In the genomic region with DNA sequence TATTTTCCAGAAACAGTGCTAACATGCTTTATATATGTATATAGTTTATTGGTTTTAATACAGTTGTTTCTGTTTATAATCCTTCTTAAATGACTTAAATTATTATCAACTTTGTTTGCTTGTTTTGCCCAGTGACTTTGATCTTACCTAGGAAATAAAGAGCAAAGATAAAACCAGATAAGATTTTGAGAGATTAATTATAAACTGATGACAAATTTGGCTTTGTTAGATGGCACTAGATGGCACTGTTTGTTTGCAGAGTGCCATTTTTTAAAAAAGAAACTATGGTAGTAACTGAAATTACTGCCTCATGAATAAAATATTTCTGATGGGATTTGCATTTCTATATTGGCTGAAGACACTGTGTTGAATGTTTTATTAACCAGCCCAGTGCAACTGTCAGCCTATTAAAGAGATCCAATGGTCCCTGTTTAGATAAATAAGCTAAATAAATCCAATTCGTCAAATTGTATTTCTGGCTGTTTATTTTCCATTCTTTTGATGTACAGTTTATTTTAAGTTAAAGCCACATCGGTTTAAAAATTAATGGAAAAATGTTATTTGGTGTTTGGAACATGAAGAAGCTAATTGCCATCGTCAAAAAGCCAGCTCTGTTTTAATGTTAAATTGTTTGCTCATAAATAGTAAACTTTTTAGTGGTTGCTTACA, we compare ENCODE assay signal across 8 cellular contexts. TPM values are rescaled to one million over a fixed set of nuclear protein-coding genes. Genes with fewer than 3 reads are reported as not detected.
DNase-seq lines count a peak whose midpoint lies in the region; ATAC-seq and TF ChIP-seq lines count a peak whose summit lies in the region.

No MANE protein-coding gene starts in this region.

- H3K9me3 Mint-ChIP-seq in osteocyte (ENCODE audit: unreplicated experiment), result no peaks in the 10 kb centered on the region
- H3K9me3 Mint-ChIP-seq in activated T-helper 1 cell treated with anti-CD3 and anti-CD28 coated beads, Interleukin-12 subunit alpha, Interleukin-12 subunit beta, Interleukin-2, Interleukin-4 antibody, amounts not matched to agents 30 ng/mL and 10 ng/mL and 1 ng/mL, durations not matched to agents 14 hours and 24 hours and 36 hours, result no peaks in the 10 kb centered on the region
- no peaks in the 10 kb centered on the region for H3K9me3 Mint-ChIP-seq in stimulated activated memory B cell treated with anti-CD40 and anti-IgM and Interleukin-4, amounts not matched to agents 10 μg/mL and 1 μg/mL and 100 μg/mL, for 72 hours
- no peaks in the 10 kb centered on the region for H3K9me3 Mint-ChIP-seq in stimulated activated effector memory CD8-positive, alpha-beta T cell treated with anti-CD3 and anti-CD28 coated beads, Interleukin-12 subunit alpha, Interleukin-12 subunit beta, amount 100 ng/mL, for 72 hours

- peaks cover 1% of the 10 kb centered on the region for H3K4me1 Mint-ChIP-seq in osteocyte (ENCODE audit: unreplicated experiment)
- no peaks in the 10 kb centered on the region for H3K4me1 Mint-ChIP-seq in activated T-helper 1 cell treated with anti-CD3 and anti-CD28 coated beads, Interleukin-12 subunit alpha, Interleukin-12 subunit beta, Interleukin-2, Interleukin-4 antibody, amounts not matched to agents 30 ng/mL and 10 ng/mL and 1 ng/mL, durations not matched to agents 14 hours and 24 hours and 36 hours (ENCODE audit: low read depth)
- peaks cover 17% of the 10 kb centered on the region for H3K4me1 Mint-ChIP-seq in stimulated activated memory B cell treated with anti-CD40 and anti-IgM and Interleukin-4, amounts not matched to agents 10 μg/mL and 1 μg/mL and 100 μg/mL, for 72 hours
- peaks cover 6% of the 10 kb centered on the region for H3K4me1 Mint-ChIP-seq in stimulated activated effector memory CD8-positive, alpha-beta T cell treated with anti-CD3 and anti-CD28 coated beads, Interleukin-12 subunit alpha, Interleukin-12 subunit beta, amount 100 ng/mL, for 72 hours

- TF ChIP-seq CTCF in GM10266 (IDR thresholded peaks at IDR 0.05; ENCODE audit: control insufficient read depth, insufficient read depth, low read depth, missing control alignments) (peak; percentile 24), osteocyte (IDR thresholded peaks at IDR 0.05) (peak; percentile 69)

- H3K27me3 Mint-ChIP-seq in osteocyte (ENCODE audit: unreplicated experiment), result no peaks in the 10 kb centered on the region
- no peaks in the 10 kb centered on the region for H3K27me3 Mint-ChIP-seq in activated T-helper 1 cell treated with anti-CD3 and anti-CD28 coated beads, Interleukin-12 subunit alpha, Interleukin-12 subunit beta, Interleukin-2, Interleukin-4 antibody, amounts not matched to agents 30 ng/mL and 10 ng/mL and 1 ng/mL, durations not matched to agents 14 hours and 24 hours and 36 hours (ENCODE audit: insufficient read depth)
- no peaks in the 10 kb centered on the region for H3K27me3 Mint-ChIP-seq in stimulated activated memory B cell treated with anti-CD40 and anti-IgM and Interleukin-4, amounts not matched to agents 10 μg/mL and 1 μg/mL and 100 μg/mL, for 72 hours

- DNase-seq in GM10266 (ENCODE audit: extremely low spot score) (no peak), NCI-H1048 (lab: John Stamatoyannopoulos, UW) (peak; percentile 37), dermis blood vessel endothelial cell (peak; percentile 41), osteocyte (ENCODE audit: extremely low spot score, unreplicated experiment) (no peak)
- DNase-seq in activated T-helper 1 cell treated with anti-CD3 and anti-CD28 coated beads, Interleukin-12 subunit alpha, Interleukin-12 subunit beta, Interleukin-2, Interleukin-4 antibody, amounts not matched to agents 30 ng/mL and 10 ng/mL and 1 ng/mL, durations not matched to agents 14 hours and 24 hours and 36 hours (ENCODE audit: low spot score), result no peak
- DNase-seq in stimulated activated effector memory CD8-positive, alpha-beta T cell treated with anti-CD3 and anti-CD28 coated beads, Interleukin-12 subunit alpha, Interleukin-12 subunit beta, amount 100 ng/mL, for 72 hours (ENCODE audit: low spot score in 2 of 2), result no peak

- H3K36me3 Mint-ChIP-seq in osteocyte (ENCODE audit: unreplicated experiment), result no peaks in the 10 kb centered on the region
- no peaks in the 10 kb centered on the region for H3K36me3 Mint-ChIP-seq in activated T-helper 1 cell treated with anti-CD3 and anti-CD28 coated beads, Interleukin-12 subunit alpha, Interleukin-12 subunit beta, Interleukin-2, Interleukin-4 antibody, amounts not matched to agents 30 ng/mL and 10 ng/mL and 1 ng/mL, durations not matched to agents 14 hours and 24 hours and 36 hours (ENCODE audit: low read depth)
- H3K36me3 Mint-ChIP-seq in stimulated activated memory B cell treated with anti-CD40 and anti-IgM and Interleukin-4, amounts not matched to agents 10 μg/mL and 1 μg/mL and 100 μg/mL, for 72 hours, result peaks cover 20% of the 10 kb centered on the region
- peaks cover 23% of the 10 kb centered on the region for H3K36me3 Mint-ChIP-seq in stimulated activated effector memory CD8-positive, alpha-beta T cell treated with anti-CD3 and anti-CD28 coated beads, Interleukin-12 subunit alpha, Interleukin-12 subunit beta, amount 100 ng/mL, for 72 hours

- intact Hi-C loops in activated T-helper 1 cell treated with anti-CD3 and anti-CD28 coated beads, Interleukin-12 subunit alpha, Interleukin-12 subunit beta, Interleukin-2, Interleukin-4 antibody, amounts not matched to agents 30 ng/mL and 10 ng/mL and 1 ng/mL, durations not matched to agents 14 hours and 24 hours and 36 hours (cut with micrococcal nuclease), result loop anchor here (5.0 kb wide), 1 partner anchor 652 kb away; no protein-coding TSS in a partner anchor

- no peak for ATAC-seq in HG02870 (IDR thresholded peaks at IDR 0.05; ENCODE audit: unreplicated experiment)
- no peak for ATAC-seq in stimulated activated memory B cell treated with anti-CD40 and anti-IgM and Interleukin-4, amounts not matched to agents 10 μg/mL and 1 μg/mL and 100 μg/mL, for 72 hours
- no peak for ATAC-seq in stimulated activated effector memory CD8-positive, alpha-beta T cell treated with anti-CD3 and anti-CD28 coated beads, Interleukin-12 subunit alpha, Interleukin-12 subunit beta, amount 100 ng/mL, for 72 hours

- no peak overlapping the region for H3K27ac Mint-ChIP-seq in osteocyte (ENCODE audit: unreplicated experiment)
- no peak overlapping the region for H3K27ac Mint-ChIP-seq in activated T-helper 1 cell treated with anti-CD3 and anti-CD28 coated beads, Interleukin-12 subunit alpha, Interleukin-12 subunit beta, Interleukin-2, Interleukin-4 antibody, amounts not matched to agents 30 ng/mL and 10 ng/mL and 1 ng/mL, durations not matched to agents 14 hours and 24 hours and 36 hours
- H3K27ac Mint-ChIP-seq in stimulated activated memory B cell treated with anti-CD40 and anti-IgM and Interleukin-4, amounts not matched to agents 10 μg/mL and 1 μg/mL and 100 μg/mL, for 72 hours, result no peak overlapping the region
- no peak overlapping the region for H3K27ac Mint-ChIP-seq in stimulated activated effector memory CD8-positive, alpha-beta T cell treated with anti-CD3 and anti-CD28 coated beads, Interleukin-12 subunit alpha, Interleukin-12 subunit beta, amount 100 ng/mL, for 72 hours

- H3K4me3 Mint-ChIP-seq in osteocyte (ENCODE audit: unreplicated experiment), result no peak overlapping the region
- no peak overlapping the region for H3K4me3 Mint-ChIP-seq in activated T-helper 1 cell treated with anti-CD3 and anti-CD28 coated beads, Interleukin-12 subunit alpha, Interleukin-12 subunit beta, Interleukin-2, Interleukin-4 antibody, amounts not matched to agents 30 ng/mL and 10 ng/mL and 1 ng/mL, durations not matched to agents 14 hours and 24 hours and 36 hours
- H3K4me3 Mint-ChIP-seq in stimulated activated memory B cell treated with anti-CD40 and anti-IgM and Interleukin-4, amounts not matched to agents 10 μg/mL and 1 μg/mL and 100 μg/mL, for 72 hours, result no peak overlapping the region
- H3K4me3 Mint-ChIP-seq in stimulated activated effector memory CD8-positive, alpha-beta T cell treated with anti-CD3 and anti-CD28 coated beads, Interleukin-12 subunit alpha, Interleukin-12 subunit beta, amount 100 ng/mL, for 72 hours, result no peak overlapping the region

RNA-seq across cellular contexts. Expression of gene VTI1A, which starts 28.7 kb away (rescaled TPM):
- total RNA-seq in dermis blood vessel endothelial cell, result 28.0 and 41.9 TPM in 2 replicates
- total RNA-seq in osteocyte, result 26.3 and 29.1 TPM in 2 replicates
- 39.4 and 39.9 TPM in 2 replicates for total RNA-seq in activated T-helper 1 cell treated with anti-CD3 and anti-CD28 coated beads, Interleukin-12 subunit alpha, Interleukin-12 subunit beta, Interleukin-2, Interleukin-4 antibody, amounts not matched to agents 30 ng/mL and 10 ng/mL and 1 ng/mL, durations not matched to agents 14 hours and 24 hours and 36 hours

RNA-seq across cellular contexts. Expression of gene ZDHHC6, which starts 29.0 kb away (rescaled TPM):
- total RNA-seq in dermis blood vessel endothelial cell, result 28.4 and 36.6 TPM in 2 replicates
- 28.5 and 32.6 TPM in 2 replicates for total RNA-seq in osteocyte
- 51.9 and 52.6 TPM in 2 replicates for total RNA-seq in activated T-helper 1 cell treated with anti-CD3 and anti-CD28 coated beads, Interleukin-12 subunit alpha, Interleukin-12 subunit beta, Interleukin-2, Interleukin-4 antibody, amounts not matched to agents 30 ng/mL and 10 ng/mL and 1 ng/mL, durations not matched to agents 14 hours and 24 hours and 36 hours

Comparison
In these comparisons a context has a peak if more than half of its experiments do, and no peak if none do; other contexts are left out.
1. DNase-seq: peak in NCI-H1048 (single experiment) and dermis blood vessel endothelial cell (single experiment); none in GM10266 (single experiment), osteocyte (single experiment), activated T-helper 1 cell treated with anti-CD3 and anti-CD28 coated beads, Interleukin-12 subunit alpha, Interleukin-12 subunit beta, Interleukin-2, Interleukin-4 antibody, amounts not matched to agents 30 ng/mL and 10 ng/mL and 1 ng/mL, durations not matched to agents 14 hours and 24 hours and 36 hours (single experiment) and stimulated activated effector memory CD8-positive, alpha-beta T cell treated with anti-CD3 and anti-CD28 coated beads, Interleukin-12 subunit alpha, Interleukin-12 subunit beta, amount 100 ng/mL, for 72 hours (0 of 2).